In genomic region chr16:11843861-11844260, GRCh38 we compare ENCODE assay signal across 30 cellular contexts.
"Had no signal": no experiment of that assay in that cellular context is flagged by ENCODE, and none has a peak within 500 bp of the region (broad histone marks: within the 10 kb centered on the region; RNA-seq: fewer than 3 reads in every experiment).

No MANE protein-coding gene starts in this region.

- H2AFZ ChIP-seq: PC-9 had no signal

- H3K27me3 ChIP-seq: adrenal gland, body of pancreas, breast epithelium had no signal

- H3K4me2 ChIP-seq: PC-9 had no signal

- H3K27me3 Mint-ChIP-seq: activated B cell treated with CpG ODN at 0.5 μM for 24 hours; activated CD4-positive, alpha-beta memory T cell treated with anti-CD3 and anti-CD28 coated beads for 36 hours; activated CD8-positive, alpha-beta memory T cell treated with anti-CD3 and anti-CD28 coated beads, Interleukin-2, amount 10 ng/mL, durations not matched to agents 7 days and 5 days; activated naive CD8-positive, alpha-beta T cell treated with anti-CD3 and anti-CD28 coated beads, Interleukin-2, amount 10 ng/mL, durations not matched to agents 7 days and 5 days; activated T-helper 17 cell treated with anti-CD3 and anti-CD28 coated beads, Interleukin-2, amount 50 U/mL, for 72 hours had no signal

- H3K4me1 ChIP-seq: adrenal gland, breast epithelium had no signal

- DNase-seq: activated B cell treated with CpG ODN at 0.5 μM for 24 hours; activated CD4-positive, alpha-beta memory T cell treated with anti-CD3 and anti-CD28 coated beads for 36 hours; activated CD4-positive, alpha-beta T cell treated with anti-CD3 and anti-CD28 coated beads for 4 hours; activated CD4-positive, alpha-beta T cell treated with anti-CD3 and anti-CD28 coated beads, Interleukin-2, amount 50 U/mL, for 1 hour; activated CD4-positive, CD25-positive, alpha-beta regulatory T cell treated with anti-CD3 and anti-CD28 coated beads, Interleukin-2, amount 50 U/mL, for 72 hours; activated CD8-positive, alpha-beta memory T cell treated with anti-CD3 and anti-CD28 coated beads, Interleukin-2, amount 10 ng/mL, durations not matched to agents 7 days and 5 days; activated naive CD4-positive, alpha-beta T cell; activated naive CD4-positive, alpha-beta T cell treated with anti-CD3 and anti-CD28 coated beads, Interleukin-2, amount 50 U/mL, for 16 hours; activated naive CD8-positive, alpha-beta T cell treated with anti-CD3 and anti-CD28 coated beads, Interleukin-2, amount 10 ng/mL, durations not matched to agents 7 days and 5 days; activated T-cell treated with anti-CD3 and anti-CD28 coated beads, Interleukin-2, amount 50 U/mL, for 1 hour; activated T-cell treated with anti-CD3 and anti-CD28 coated beads, Interleukin-2, amount 50 U/mL, for 72 hours; body of pancreas; NCI-H1105; NCI-H1417 treated with DMSO at 0.1 percent for 48 hours; NCI-H1930; NCI-H345; NCI-H524 treated with DMSO at 0.1 percent for 48 hours; NK-92 treated with Interleukin-12 subunit alpha and Interleukin-12 subunit beta, amount 100 ng/mL, for 24 hours; PC-9; Right ventricle myocardium superior; SW 1271; T-helper 1 cell; T-helper 2 cell; T-helper 9 cell had no signal

- H3K4me3 ChIP-seq: adrenal gland, body of pancreas, breast epithelium, K562, PC-9 had no signal

- H3K27ac ChIP-seq: adrenal gland, body of pancreas, breast epithelium, PC-9, VCaP had no signal

- ATAC-seq: activated CD8-positive, alpha-beta memory T cell treated with anti-CD3 and anti-CD28 coated beads, Interleukin-2, amount 10 ng/mL, durations not matched to agents 7 days and 5 days; activated T-cell treated with anti-CD3 and anti-CD28 coated beads, Interleukin-2, amount 50 U/mL, for 72 hours; activated T-helper 17 cell treated with anti-CD3 and anti-CD28 coated beads, Interleukin-2, amount 50 U/mL, for 72 hours; body of pancreas; K562 had no signal

- H3K27ac Mint-ChIP-seq: activated B cell treated with CpG ODN at 0.5 μM for 24 hours; activated CD4-positive, alpha-beta memory T cell treated with anti-CD3 and anti-CD28 coated beads for 36 hours; activated CD8-positive, alpha-beta memory T cell treated with anti-CD3 and anti-CD28 coated beads, Interleukin-2, amount 10 ng/mL, durations not matched to agents 7 days and 5 days; activated naive CD8-positive, alpha-beta T cell treated with anti-CD3 and anti-CD28 coated beads, Interleukin-2, amount 10 ng/mL, durations not matched to agents 7 days and 5 days; activated T-cell treated with anti-CD3 and anti-CD28 coated beads, Interleukin-2, amount 50 U/mL, for 72 hours; activated T-helper 17 cell treated with anti-CD3 and anti-CD28 coated beads, Interleukin-2, amount 50 U/mL, for 72 hours had no signal

- FAIRE-seq: astrocyte, K562 had no signal

- H3K9me3 ChIP-seq: adrenal gland, body of pancreas, breast epithelium had no signal

- H3K4me3 Mint-ChIP-seq: activated B cell treated with CpG ODN at 0.5 μM for 24 hours; activated CD4-positive, alpha-beta memory T cell treated with anti-CD3 and anti-CD28 coated beads for 36 hours; activated CD8-positive, alpha-beta memory T cell treated with anti-CD3 and anti-CD28 coated beads, Interleukin-2, amount 10 ng/mL, durations not matched to agents 7 days and 5 days; activated naive CD8-positive, alpha-beta T cell treated with anti-CD3 and anti-CD28 coated beads, Interleukin-2, amount 10 ng/mL, durations not matched to agents 7 days and 5 days; activated T-cell treated with anti-CD3 and anti-CD28 coated beads, Interleukin-2, amount 50 U/mL, for 72 hours; activated T-helper 17 cell treated with anti-CD3 and anti-CD28 coated beads, Interleukin-2, amount 50 U/mL, for 72 hours had no signal

- H3K9me3 Mint-ChIP-seq: activated B cell treated with CpG ODN at 0.5 μM for 24 hours; activated CD4-positive, alpha-beta memory T cell treated with anti-CD3 and anti-CD28 coated beads for 36 hours; activated naive CD8-positive, alpha-beta T cell treated with anti-CD3 and anti-CD28 coated beads, Interleukin-2, amount 10 ng/mL, durations not matched to agents 7 days and 5 days; activated T-cell treated with anti-CD3 and anti-CD28 coated beads, Interleukin-2, amount 50 U/mL, for 72 hours; activated T-helper 17 cell treated with anti-CD3 and anti-CD28 coated beads, Interleukin-2, amount 50 U/mL, for 72 hours had no signal
